Comparison of ENCODE assay signal across 1 cellular context in genomic region chr18:59141294-59142068, GRCh38.
TF ChIP-seq lines count a peak whose summit lies in the region.

No MANE protein-coding gene starts in this region.

TF ChIP-seq in HepG2, 621 proteins besides CTCF, POLR2A, EP300 and RAD21 (continued from another document and continues in another):
- TF ChIP-seq AHDC1 (CRISPR knock-in tag; IDR thresholded peaks at IDR 0.05; ENCODE audit: borderline replicate concordance), result peak; percentile 46; the same call in 1 of the 2 replicates
- no peak for TF ChIP-seq RFXANK (CRISPR knock-in tag; IDR thresholded peaks at IDR 0.05)
- TF ChIP-seq EZH2 (conservative IDR thresholded peaks at IDR 0.05; ENCODE audit: low read depth, low read length), result no peak
- TF ChIP-seq MYPOP (CRISPR knock-in tag; IDR thresholded peaks at IDR 0.05), result peak; percentile 30; the same call in 1 of the 2 replicates
- TF ChIP-seq AFF4 (CRISPR knock-in tag; IDR thresholded peaks at IDR 0.05), result no peak
- TF ChIP-seq SSRP1 (CRISPR knock-in tag; IDR thresholded peaks at IDR 0.05), result 0 out of 2 replicates have a peak, but pooled peaks have one; percentile 81
- no peak for TF ChIP-seq ELF4 (CRISPR knock-in tag; IDR thresholded peaks at IDR 0.05; ENCODE audit: borderline replicate concordance)
- TF ChIP-seq PHF8 (CRISPR knock-in tag; IDR thresholded peaks at IDR 0.05), result no peak
- TF ChIP-seq ZNF609 (CRISPR knock-in tag; IDR thresholded peaks at IDR 0.05; ENCODE audit: borderline replicate concordance), result peak; percentile 79; the same call in 1 of the 2 replicates
- TF ChIP-seq SOX6 (IDR thresholded peaks at IDR 0.05), result no peak
- TF ChIP-seq SOX6 (CRISPR knock-in tag; IDR thresholded peaks at IDR 0.05), result peak; percentile 94
- no peak for TF ChIP-seq FOXA1 (IDR thresholded peaks at IDR 0.05)
- TF ChIP-seq FOXA1 (CRISPR knock-in tag; IDR thresholded peaks at IDR 0.05), result peak; percentile 76
- 0 out of 2 replicates have a peak, but pooled peaks have one; percentile 60 for TF ChIP-seq KMT2A (CRISPR knock-in tag; IDR thresholded peaks at IDR 0.05)
- peak; percentile 75 for TF ChIP-seq POLR2AphosphoS5 (IDR thresholded peaks at IDR 0.05; ENCODE audit: low read depth, low read length)
- peak; percentile 76 for TF ChIP-seq BCL6 (CRISPR knock-in tag; IDR thresholded peaks at IDR 0.05)
- peak; percentile 94 for TF ChIP-seq SAP130 (CRISPR knock-in tag; IDR thresholded peaks at IDR 0.05; ENCODE audit: low read depth)
- TF ChIP-seq DR1 (CRISPR knock-in tag; IDR thresholded peaks at IDR 0.05), result peak; percentile 44; the same call in 1 of the 2 replicates
- TF ChIP-seq DZIP1 (CRISPR knock-in tag; IDR thresholded peaks at IDR 0.05), result no peak
- peak; percentile 66 for TF ChIP-seq NCOR1 (IDR thresholded peaks at IDR 0.05; ENCODE audit: borderline replicate concordance, low read length)
- TF ChIP-seq NR0B2 (CRISPR knock-in tag; IDR thresholded peaks at IDR 0.05), result no peak
- peak; percentile 67; the same call in 1 of the 2 replicates for TF ChIP-seq TFAP4 (IDR thresholded peaks at IDR 0.05; ENCODE audit: borderline replicate concordance, low read depth)
- peak; percentile 83 for TF ChIP-seq MEIS2 (CRISPR knock-in tag; IDR thresholded peaks at IDR 0.05)
- TF ChIP-seq MIXL1 (CRISPR knock-in tag; IDR thresholded peaks at IDR 0.05), result peak; percentile 60; the same call in 1 of the 2 replicates
- peak; percentile 27; the same call in 1 of the 2 replicates for TF ChIP-seq ZFY (CRISPR knock-in tag; IDR thresholded peaks at IDR 0.05)
- peak; percentile 86 for TF ChIP-seq REPIN1 (CRISPR knock-in tag; IDR thresholded peaks at IDR 0.05; ENCODE audit: borderline replicate concordance, low read depth)
- TF ChIP-seq ZNF569 (CRISPR knock-in tag; IDR thresholded peaks at IDR 0.05; ENCODE audit: borderline replicate concordance), result no peak
- TF ChIP-seq SOX5 (CRISPR knock-in tag; IDR thresholded peaks at IDR 0.05; ENCODE audit: borderline replicate concordance), result peak; percentile 86; the same call in 1 of the 2 replicates
- TF ChIP-seq KLF16 (CRISPR knock-in tag; IDR thresholded peaks at IDR 0.05), result peak in 1 of 2 experiments; percentile 56; a peak in 1 of 4 replicates
- no peak for TF ChIP-seq ZNF672 (CRISPR knock-in tag; IDR thresholded peaks at IDR 0.05)
- no peak for TF ChIP-seq ZNF576 (CRISPR knock-in tag; IDR thresholded peaks at IDR 0.05)
- no peak for TF ChIP-seq GMEB1 (CRISPR knock-in tag; IDR thresholded peaks at IDR 0.05; ENCODE audit: borderline replicate concordance)
- peak; percentile 54; the same call in 1 of the 2 replicates for TF ChIP-seq RBFOX2 (IDR thresholded peaks at IDR 0.05; ENCODE audit: low read depth, low read length)
- TF ChIP-seq ZNF549 (CRISPR knock-in tag; IDR thresholded peaks at IDR 0.05), result no peak
- no peak for TF ChIP-seq ATAD3A (CRISPR knock-in tag; IDR thresholded peaks at IDR 0.05)
- TF ChIP-seq NR2F6 (IDR thresholded peaks at IDR 0.05), result no peak; the same call in none of the 2 replicates
- TF ChIP-seq NR2F6 (CRISPR knock-in tag; IDR thresholded peaks at IDR 0.05), result peak; percentile 72
- TF ChIP-seq CEBPG (CRISPR knock-in tag; IDR thresholded peaks at IDR 0.05), result peak; percentile 92
- peak; percentile 78 for TF ChIP-seq NFIC (IDR thresholded peaks at IDR 0.05; ENCODE audit: low read length)
